In genomic region chr12:49867580-49868341, GRCh38 we compare ENCODE assay signal across 1 cellular context.
TF ChIP-seq lines count a peak whose summit lies in the region.

No MANE protein-coding gene starts in this region.

TF ChIP-seq in K562, 482 proteins besides CTCF, POLR2A, EP300 and RAD21:
- no peak for TF ChIP-seq BCLAF1 (IDR thresholded peaks at IDR 0.05; ENCODE audit: borderline replicate concordance in 1 of 2, control insufficient read depth in 1 of 2, low read depth in 2 of 2, low read length in 1 of 2)
- TF ChIP-seq SFPQ (IDR thresholded peaks at IDR 0.05; ENCODE audit: low read depth, low read length), result no peak
- 0 out of 2 replicates have a peak, but pooled peaks have one; percentile 15 for TF ChIP-seq NFIC (IDR thresholded peaks at IDR 0.05)
- 0 out of 2 replicates have a peak, but pooled peaks have one; percentile 9 for TF ChIP-seq ZEB2 (IDR thresholded peaks at IDR 0.05)
- no peak for TF ChIP-seq MGA (IDR thresholded peaks at IDR 0.05)
- no peak for TF ChIP-seq NCOR1 (IDR thresholded peaks at IDR 0.05)
- TF ChIP-seq ARID3B (CRISPR knock-in tag; IDR thresholded peaks at IDR 0.05; ENCODE audit: borderline replicate concordance), result no peak
- TF ChIP-seq ZBTB7A (IDR thresholded peaks at IDR 0.05; ENCODE audit: borderline replicate concordance, control insufficient read depth, low read depth, low read length), result 0 out of 2 replicates have a peak, but pooled peaks have one; percentile 0
TF ChIP-seq in K562: peak in this region for 3.
